Comparison of ENCODE assay signal across 13 cellular contexts in genomic region chr15:75669191-75669878, GRCh38. TPM values are rescaled to one million over a fixed set of nuclear protein-coding genes. Genes with fewer than 3 reads are reported as not detected.
DNase-seq lines count a peak whose midpoint lies in the region; ATAC-seq and TF ChIP-seq lines count a peak whose summit lies in the region.
"Had no signal": no experiment of that assay in that cellular context is flagged by ENCODE, and none has a peak within 500 bp of the region (broad histone marks: within the 10 kb centered on the region; RNA-seq: fewer than 3 reads in every experiment).

No MANE protein-coding gene starts in this region.

- no peak for ATAC-seq in thoracic aorta (ENCODE audit: insufficient number of reproducible peaks, low FRiP score, low read depth)

- no peak for TF ChIP-seq CTCF in thoracic aorta (IDR thresholded peaks at IDR 0.05)
- TF ChIP-seq CTCF in spleen (IDR thresholded peaks at IDR 0.05 in 8 of 11, conservative IDR thresholded peaks at IDR 0.05 in 3 of 11) = no peak

- H3K9me3 ChIP-seq in thoracic aorta (no peaks in the 10 kb centered on the region), spleen (no peaks in the 10 kb centered on the region)
- H3K9me3 ChIP-seq: tibial nerve had no signal

- H3K36me3 ChIP-seq in thoracic aorta = no peaks in the 10 kb centered on the region
- no peaks in the 10 kb centered on the region for H3K36me3 ChIP-seq in spleen
- H3K36me3 ChIP-seq: tibial nerve had no signal

- H3K4me3 ChIP-seq in thoracic aorta = no peak overlapping the region
- no peak overlapping the region for H3K4me3 ChIP-seq in spleen
- H3K4me3 ChIP-seq: tibial nerve had no signal

- DNase-seq in activated CD4-positive, alpha-beta T cell treated with anti-CD3 and anti-CD28 coated beads for 48 hours = peak; percentile 24
- no peak for DNase-seq in activated CD4-positive, alpha-beta T cell treated with anti-CD3 and anti-CD28 coated beads, Interleukin-2, amount 50 U/mL, for 1 hour
- peak; percentile 35 for DNase-seq in SW480 (ENCODE audit: low spot score)
- peak; percentile 77 for DNase-seq in glomerular visceral epithelial cell (ENCODE audit: extremely low spot score)
- DNase-seq in thoracic aorta (ENCODE audit: low spot score) = no peak
- no peak for DNase-seq in spleen
- no peak for DNase-seq in NCI-H446 treated with DMSO at 0.1 percent for 48 hours (lab: John Stamatoyannopoulos, UW)
- no peak for DNase-seq in erythroblast (lab: John Stamatoyannopoulos, UW)
- DNase-seq: DMS53, naive B cell, NCI-H2171 had no signal

- peaks cover 41 to 91% of the 10 kb centered on the region in 2 donors for H3K4me1 ChIP-seq in thoracic aorta (ENCODE audit: control insufficient read depth in 1 of 2, low read depth in 2 of 2)
- H3K4me1 ChIP-seq in spleen = peaks cover 7 to 53% (median 22%) of the 10 kb centered on the region in 6 donors

- H3K27me3 ChIP-seq in thoracic aorta (replicated peaks; ENCODE audit: insufficient read depth) = no peaks in the 10 kb centered on the region
- H3K27me3 ChIP-seq in spleen (replicated peaks in 1 of 7) = no peaks in the 10 kb centered on the region
- H3K27me3 ChIP-seq: tibial nerve had no signal

- TF ChIP-seq POLR2A in spleen (IDR thresholded peaks at IDR 0.05) = no peak
- no peak for TF ChIP-seq POLR2A in erythroblast (IDR thresholded peaks at IDR 0.05; ENCODE audit: low read length)

- H3K27ac ChIP-seq in thoracic aorta (peak overlapping the region; percentile 91 to 98), spleen (no peak overlapping the region)

- 70 to 87% (median 83%) methylated on average over 12 to 14 of the region's 14 CpGs for WGBS in spleen, 5 donors

- intact Hi-C loops in spleen (cut with DNase I; ENCODE audit: low total_unique reads) = no loop called here

RNA-seq across cellular contexts. Expression of gene SNX33, which starts 21.6 kb away (rescaled TPM):
- total RNA-seq in thoracic aorta (10 to 100 TPM; 45.1 to 57.3 TPM), spleen (10 to 100 TPM; 10.4 to 22.8 (median 18.3) TPM)
- polyA plus RNA-seq in spleen = 1 to 10 TPM; 4.3 to 7.8 (median 6.3) TPM

RNA-seq across cellular contexts. Expression of gene IMP3, which starts 29.3 kb away (rescaled TPM):
- total RNA-seq in thoracic aorta (100 to 1,000 TPM in 1 of 2 donors, 10 to 100 TPM in 1; 79.9 to 127 TPM), spleen (100 to 1,000 TPM in 3 of 7 donors, 10 to 100 TPM in 4; 51.3 to 177 (median 67.6) TPM)
- 100 to 1,000 TPM; 100 to 128 (median 107) TPM for polyA plus RNA-seq in spleen

RNA-seq across cellular contexts. Expression of gene CSPG4, which starts 43.3 kb away (rescaled TPM):
- total RNA-seq in thoracic aorta (100 to 1,000 TPM; 252 to 263 TPM), spleen (10 to 100 TPM in 4 of 7 donors, 1 to 10 TPM in 3; 4.1 to 28.6 (median 10.2) TPM)
- 1 to 10 TPM in 2 of 3 donors, under 1 TPM in 1; 0.89 to 4.9 (median 1.3) TPM for polyA plus RNA-seq in spleen
- total RNA-seq: T-helper 2 cell treated with Interferon-gamma antibody and Interleukin-4, amounts not matched to agents 100 ng/mL and 5 ng/mL, for 36 hours had no signal

RNA-seq across cellular contexts. Expression of gene SNUPN, which starts 43.8 kb away (rescaled TPM):
- total RNA-seq in thoracic aorta = 10 to 100 TPM in 1 of 2 donors, 1 to 10 TPM in 1; 5.8 to 16.9 TPM
- total RNA-seq in spleen = 10 to 100 TPM; 16.9 to 26.3 (median 22.8) TPM
- polyA plus RNA-seq in spleen = 10 to 100 TPM; 16.8 to 24.7 (median 21.3) TPM

Comparison
In these comparisons a context has a peak if more than half of its experiments do, and no peak if none do; other contexts are left out.
1. DNase-seq: peak in activated CD4-positive, alpha-beta T cell treated with anti-CD3 and anti-CD28 coated beads for 48 hours (single experiment), SW480 (single experiment) and glomerular visceral epithelial cell (single experiment); none in activated CD4-positive, alpha-beta T cell treated with anti-CD3 and anti-CD28 coated beads, Interleukin-2, amount 50 U/mL, for 1 hour (single experiment), thoracic aorta (single experiment), spleen (single experiment), NCI-H446 treated with DMSO at 0.1 percent for 48 hours (single experiment) and erythroblast (0 of 2).
2. H3K27ac ChIP-seq: peak in thoracic aorta (2 of 2); none in spleen (0 of 8).
3. RNA of gene CSPG4, which starts 43.3 kb away (total RNA-seq): 252 to 263 TPM in thoracic aorta; 4.1 to 28.6 TPM in spleen; every median in the first group is over 4 times any median in the second.